In the genomic region with DNA sequence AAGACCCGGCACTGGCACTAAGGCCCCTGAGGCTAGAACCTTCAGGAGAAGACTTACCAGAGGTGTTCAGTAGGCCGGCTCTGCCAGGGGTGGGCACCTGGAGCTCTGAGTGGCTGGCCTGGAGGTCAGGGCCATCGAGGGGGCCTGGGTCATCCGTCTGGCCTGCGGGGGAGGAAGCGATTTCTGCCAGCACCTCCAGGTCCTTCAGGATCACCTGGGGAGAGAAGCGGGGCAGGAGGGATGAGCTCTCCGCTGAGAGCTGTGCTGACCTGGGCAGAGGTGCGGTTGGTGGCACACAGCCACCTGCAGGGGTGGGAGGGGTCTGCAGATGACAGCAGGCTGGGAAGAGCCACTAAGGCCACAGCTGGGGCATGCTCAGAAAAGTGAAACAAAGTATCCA, we compare ENCODE assay signal across 26 cellular contexts. TPM values are rescaled to one million over a fixed set of nuclear protein-coding genes. Genes with fewer than 3 reads are reported as not detected.
A peak's percentile ranks its signal among the peaks of the same experiment; 100 is the strongest.
DNase-seq lines count a peak whose midpoint lies in the region; ATAC-seq and TF ChIP-seq lines count a peak whose summit lies in the region.
"Had no signal": no experiment of that assay in that cellular context is flagged by ENCODE, and none has a peak within 500 bp of the region (broad histone marks: within the 10 kb centered on the region; RNA-seq: fewer than 3 reads in every experiment).

No MANE protein-coding gene starts in this region.

- H2AK9ac ChIP-seq in IMR-90 (replicated peaks; ENCODE audit: low read depth, low read length, poor library complexity) = no peak overlapping the region

- no peak for TF ChIP-seq POLR2A in IMR-90 (IDR thresholded peaks at IDR 0.05; ENCODE audit: low read depth, low read length)

- H2BK20ac ChIP-seq in IMR-90 (ENCODE audit: low read depth, low read length) = peak overlapping the region; percentile 87; the same call in 1 of the 2 replicates

- H3K4me3 Mint-ChIP-seq in stimulated activated naive B cell treated with anti-CD40 and anti-IgM and Interleukin-4, amounts not matched to agents 10 μg/mL and 1 μg/mL and 100 μg/mL, for 72 hours = no peak overlapping the region
- H3K4me3 Mint-ChIP-seq: CD8-positive, alpha-beta T cell had no signal

- CTCF ChIA-PET in IMR-90 (lab: Yijun Ruan, JAX) = no interaction called here

- H3K27ac Mint-ChIP-seq in stimulated activated naive B cell treated with anti-CD40 and anti-IgM and Interleukin-4, amounts not matched to agents 10 μg/mL and 1 μg/mL and 100 μg/mL, for 72 hours = peak overlapping the region; percentile 7
- H3K27ac Mint-ChIP-seq: CD8-positive, alpha-beta T cell had no signal

- H3K4me3 ChIP-seq in BLaER1 = no peak overlapping the region
- no peak overlapping the region for H3K4me3 ChIP-seq in IMR-90 (ENCODE audit: insufficient read depth, low read depth, low read length)
- no peak overlapping the region for H3K4me3 ChIP-seq in mesenchymal stem cell (ENCODE audit: insufficient read depth in 1 of 2, low read depth in 1 of 2, low read length in 2 of 2)
- H3K4me3 ChIP-seq in foreskin fibroblast (ENCODE audit: low read depth in 1 of 2, low read length in 2 of 2) = no peak overlapping the region
- H3K4me3 ChIP-seq: K562, SK-N-MC had no signal

- H3K14ac ChIP-seq in IMR-90 (replicated peaks; ENCODE audit: low read depth, low read length) (no peak overlapping the region), mesenchymal stem cell (ENCODE audit: low read length in 2 of 2) (no peak overlapping the region)

- dilution Hi-C loops in IMR-90 (cut with HindIII; ENCODE audit: low sequenced_read_pairs, unreplicated experiment) = no loop called here

- H3K27ac ChIP-seq in BLaER1 (peak overlapping the region; percentile 78), IMR-90 (ENCODE audit: insufficient read depth, low read length) (no peak overlapping the region), mesenchymal stem cell (ENCODE audit: low read length, poor library complexity, severe bottlenecking) (no peak overlapping the region)
- H3K27ac ChIP-seq: SK-N-MC had no signal

- peaks cover 17% of the 10 kb centered on the region for H3K9me3 ChIP-seq in BLaER1
- no peaks in the 10 kb centered on the region for H3K9me3 ChIP-seq in IMR-90 (ENCODE audit: control insufficient read depth, insufficient read depth, low read length)
- H3K9me3 ChIP-seq in mesenchymal stem cell (ENCODE audit: control insufficient read depth, low read length) = no peaks in the 10 kb centered on the region

- intact Hi-C loops in IMR-90 (cut with micrococcal nuclease) (no loop called here), posterior cingulate gyrus (cut with DNase I) (no loop called here)

- peaks cover 5 to 6% of the 10 kb centered on the region in 2 donors for H3K9me3 Mint-ChIP-seq in stimulated activated naive B cell treated with anti-CD40 and anti-IgM and Interleukin-4, amounts not matched to agents 10 μg/mL and 1 μg/mL and 100 μg/mL, for 72 hours
- H3K9me3 Mint-ChIP-seq: CD8-positive, alpha-beta T cell had no signal

- H2AK5ac ChIP-seq in IMR-90 (ENCODE audit: low read depth, low read length) (peak overlapping the region; percentile 95; the same call in 1 of the 2 replicates), mesenchymal stem cell (ENCODE audit: low read length, severe bottlenecking) (no peak overlapping the region)

- ATAC-seq in IMR-90 (ENCODE audit: low read depth) (no peak), GM19351 (IDR thresholded peaks at IDR 0.05; ENCODE audit: unreplicated experiment) (no peak)
- no peak for ATAC-seq in stimulated activated naive B cell treated with anti-CD40 and anti-IgM and Interleukin-4, amounts not matched to agents 10 μg/mL and 1 μg/mL and 100 μg/mL, for 72 hours (replicated peaks)
- ATAC-seq: CD8-positive, alpha-beta T cell; HCT116; K562 had no signal

- H3K79me1 ChIP-seq in IMR-90 (ENCODE audit: low read depth in 1 of 2, low read length in 2 of 2) (peaks cover 10 to 68% of the 10 kb centered on the region in 2 experiments; a peak in 3 of 4 replicates), mesenchymal stem cell (replicated peaks; ENCODE audit: low read length, poor library complexity, severe bottlenecking) (peaks cover 14% of the 10 kb centered on the region)

- H3K4ac ChIP-seq in IMR-90 (ENCODE audit: low read depth, low read length) = no peak overlapping the region
- H3K4ac ChIP-seq in mesenchymal stem cell (ENCODE audit: low read depth in 1 of 2, low read length in 2 of 2) = no peak overlapping the region

- H4K8ac ChIP-seq in IMR-90 (ENCODE audit: low read depth in 2 of 2, low read length in 2 of 2) = no peak overlapping the region
- H4K8ac ChIP-seq in mesenchymal stem cell (ENCODE audit: low read length) = no peak overlapping the region

- no peak overlapping the region for H4K91ac ChIP-seq in IMR-90 (ENCODE audit: insufficient read depth, low read depth, low read length)
- H4K91ac ChIP-seq in mesenchymal stem cell (ENCODE audit: low read length) = peak overlapping the region; percentile 58

- H2BK5ac ChIP-seq in IMR-90 (ENCODE audit: low read depth, low read length, poor library complexity, severe bottlenecking) (no peak overlapping the region), mesenchymal stem cell (ENCODE audit: low read depth, low read length, poor library complexity, severe bottlenecking) (no peak overlapping the region)

- H3K9me1 ChIP-seq in IMR-90 (ENCODE audit: insufficient read depth, low read length) = peaks cover 52% of the 10 kb centered on the region

- H2BK120ac ChIP-seq in IMR-90 (ENCODE audit: low read depth, low read length) (peak overlapping the region; percentile 98; the same call in 1 of the 2 replicates), mesenchymal stem cell (ENCODE audit: low read depth, low read length) (no peak overlapping the region)

- no peaks in the 10 kb centered on the region for H3K27me3 Mint-ChIP-seq in stimulated activated naive B cell treated with anti-CD40 and anti-IgM and Interleukin-4, amounts not matched to agents 10 μg/mL and 1 μg/mL and 100 μg/mL, for 72 hours

- POLR2A ChIA-PET in IMR-90 (lab: Charles Lee; ENCODE audit: unreplicated experiment) = no interaction called here

- H2AFZ ChIP-seq in IMR-90 (replicated peaks; ENCODE audit: low read length, poor library complexity) = no peak overlapping the region
- H2AFZ ChIP-seq in mesenchymal stem cell (ENCODE audit: low read depth, low read length) = no peak overlapping the region

- H3K56ac ChIP-seq in IMR-90 (ENCODE audit: extremely low read depth, insufficient read depth, low read length) = no peak overlapping the region

- DNase-seq in IMR-90 (no peak), mesenchymal stem cell (no peak), foreskin fibroblast (no peak), posterior cingulate gyrus (no peak)
- DNase-seq in stimulated activated naive B cell treated with anti-CD40 and anti-IgM and Interleukin-4, amounts not matched to agents 10 μg/mL and 1 μg/mL and 100 μg/mL, for 72 hours = no peak
- DNase-seq: CD8-positive, alpha-beta T cell; DMS 273 treated with DMSO at 0.1 percent for 48 hours; DMS79; EL; GF-D8; Kasumi-1; NCI-H1092 treated with DMSO at 0.1 percent for 48 hours; NCI-H1436; NCI-H187; NCI-H2081 treated with DMSO at 0.1 percent for 48 hours; NCI-H2171; NCI-H226; NCI-H510A; NCI-H69; RPMI8226; SHP77 treated with DMSO at 0.1 percent for 48 hours had no signal

- no peak for TF ChIP-seq CTCF in IMR-90 (conservative IDR thresholded peaks at IDR 0.05; ENCODE audit: low read depth, low read length)
- no peak for TF ChIP-seq CTCF in foreskin fibroblast (IDR thresholded peaks at IDR 0.05; ENCODE audit: low read depth, low read length)

- H3K9ac ChIP-seq in BLaER1 (0 out of 2 replicates have a peak overlapping the region, but pooled peaks have one; percentile 2), IMR-90 (ENCODE audit: low read depth, low read length) (no peak overlapping the region), mesenchymal stem cell (ENCODE audit: low read length) (no peak overlapping the region)

- H4K20me1 ChIP-seq in BLaER1 (no peaks in the 10 kb centered on the region), IMR-90 (ENCODE audit: insufficient read depth, low read length) (no peaks in the 10 kb centered on the region)

- no peaks in the 10 kb centered on the region for H3K27me3 ChIP-seq in BLaER1
- no peaks in the 10 kb centered on the region for H3K27me3 ChIP-seq in IMR-90 (ENCODE audit: control insufficient read depth, insufficient read depth, low read length)
- no peaks in the 10 kb centered on the region for H3K27me3 ChIP-seq in mesenchymal stem cell (ENCODE audit: control insufficient read depth in 1 of 2, insufficient read depth in 1 of 2, low read length in 2 of 2)

- H3K18ac ChIP-seq in IMR-90 (ENCODE audit: low read depth, low read length) = no peak overlapping the region
- H3K18ac ChIP-seq in mesenchymal stem cell (ENCODE audit: low read depth in 1 of 2, low read length in 2 of 2) = no peak overlapping the region

- H3K4me1 Mint-ChIP-seq in stimulated activated naive B cell treated with anti-CD40 and anti-IgM and Interleukin-4, amounts not matched to agents 10 μg/mL and 1 μg/mL and 100 μg/mL, for 72 hours = peaks cover 27 to 40% of the 10 kb centered on the region in 2 donors

- no peak overlapping the region for H2BK15ac ChIP-seq in IMR-90 (ENCODE audit: low read depth, low read length)
- peak overlapping the region; percentile 26 for H2BK15ac ChIP-seq in mesenchymal stem cell (ENCODE audit: low read depth, poor library complexity, severe bottlenecking)

- peak overlapping the region in 1 of 2 experiments; percentile 92 for H2BK12ac ChIP-seq in mesenchymal stem cell (ENCODE audit: low read length in 2 of 2)

- no peak overlapping the region for H4K5ac ChIP-seq in IMR-90 (ENCODE audit: low read depth, low read length)

- in situ Hi-C loops in IMR-90 (cut with MboI; ENCODE audit: low sequenced_read_pairs) = no loop called here

- peaks cover 58 to 78% of the 10 kb centered on the region in 2 donors for H3K36me3 Mint-ChIP-seq in stimulated activated naive B cell treated with anti-CD40 and anti-IgM and Interleukin-4, amounts not matched to agents 10 μg/mL and 1 μg/mL and 100 μg/mL, for 72 hours

- 100% methylated on average over 3 of the region's 9 CpGs; no CpG with 5 or more reads in 1 of the 2 experiments for WGBS in IMR-90 (ENCODE audit: extremely low coverage in 2 of 2, insufficient read length in 1 of 2), 2 experiments
- WGBS in mesenchymal stem cell = 99% methylated on average over 9 of the region's 9 CpGs

- H3K4me2 ChIP-seq in BLaER1 (peak overlapping the region; percentile 91), IMR-90 (ENCODE audit: low read depth, low read length) (no peak overlapping the region), mesenchymal stem cell (ENCODE audit: low read length, poor library complexity, severe bottlenecking) (no peak overlapping the region)

- H3K36me3 ChIP-seq in BLaER1 (peaks cover 33% of the 10 kb centered on the region), IMR-90 (ENCODE audit: control insufficient read depth, insufficient read depth, low read length) (peaks cover 8% of the 10 kb centered on the region; the same call in 1 of the 2 replicates), mesenchymal stem cell (ENCODE audit: control insufficient read depth in 1 of 2, insufficient read depth in 2 of 2, low read depth in 1 of 2, low read length in 2 of 2) (peaks cover 28 to 40% of the 10 kb centered on the region in 2 experiments)

- H3K23ac ChIP-seq in IMR-90 (ENCODE audit: low read depth, low read length) (no peak overlapping the region), mesenchymal stem cell (ENCODE audit: low read length in 2 of 2) (no peak overlapping the region)

- TF ChIP-seq RAD21 in IMR-90 (IDR thresholded peaks at IDR 0.05; ENCODE audit: low read length) = no peak

- BruUV-seq in IMR-90 (replicated peaks; lab: Mats Ljungman, UMichigan) = no TSS peak

- peaks cover 96% of the 10 kb centered on the region for H3K4me1 ChIP-seq in BLaER1
- peaks cover 47% of the 10 kb centered on the region for H3K4me1 ChIP-seq in IMR-90 (ENCODE audit: control insufficient read depth, insufficient read depth, low read length)
- peaks cover 60% of the 10 kb centered on the region for H3K4me1 ChIP-seq in mesenchymal stem cell (ENCODE audit: control insufficient read depth, insufficient read depth, low read depth, low read length)

RNA-seq across cellular contexts. Expression of gene VAC14, which starts 56.6 kb away (rescaled TPM):
- 18.3 and 21.1 TPM in 2 replicates for total RNA-seq in IMR-90 (2012; rRNA removed)
- polyA plus RNA-seq in IMR-90 (2012; rRNA removed) = 40.2 and 48.3 TPM in 2 replicates
- polyA plus RNA-seq in IMR-90 (2012; cell fraction: cytosol; rRNA removed) = 29.7 and 39.3 TPM in 2 replicates
- polyA plus RNA-seq in IMR-90 (2012; cell fraction: nucleus; rRNA removed; ENCODE audit: low replicate concordance) = 29.2 and 68.0 TPM in 2 replicates
- polyA plus RNA-seq in mesenchymal stem cell (2013, experiment 1 of 2) = 29.9 TPM
- polyA plus RNA-seq in mesenchymal stem cell (2013, experiment 2 of 2) = 29.1 TPM

RNA-seq across cellular contexts. Expression of gene MTSS2, which starts 58.5 kb away (rescaled TPM):
- total RNA-seq in IMR-90 (2012; rRNA removed) = 8.9 and 9.1 TPM in 2 replicates
- 86.2 and 108 TPM in 2 replicates for polyA plus RNA-seq in IMR-90 (2012; rRNA removed)
- 69.9 and 88.4 TPM in 2 replicates for polyA plus RNA-seq in IMR-90 (2012; cell fraction: cytosol; rRNA removed)
- 148 and 251 TPM in 2 replicates for polyA plus RNA-seq in IMR-90 (2012; cell fraction: nucleus; rRNA removed; ENCODE audit: low replicate concordance)
- polyA plus RNA-seq in mesenchymal stem cell (2013, experiment 1 of 2) = 105 TPM
- 103 TPM for polyA plus RNA-seq in mesenchymal stem cell (2013, experiment 2 of 2)
